Comparison of ENCODE assay signal across 34 cellular contexts in the genomic region with DNA sequence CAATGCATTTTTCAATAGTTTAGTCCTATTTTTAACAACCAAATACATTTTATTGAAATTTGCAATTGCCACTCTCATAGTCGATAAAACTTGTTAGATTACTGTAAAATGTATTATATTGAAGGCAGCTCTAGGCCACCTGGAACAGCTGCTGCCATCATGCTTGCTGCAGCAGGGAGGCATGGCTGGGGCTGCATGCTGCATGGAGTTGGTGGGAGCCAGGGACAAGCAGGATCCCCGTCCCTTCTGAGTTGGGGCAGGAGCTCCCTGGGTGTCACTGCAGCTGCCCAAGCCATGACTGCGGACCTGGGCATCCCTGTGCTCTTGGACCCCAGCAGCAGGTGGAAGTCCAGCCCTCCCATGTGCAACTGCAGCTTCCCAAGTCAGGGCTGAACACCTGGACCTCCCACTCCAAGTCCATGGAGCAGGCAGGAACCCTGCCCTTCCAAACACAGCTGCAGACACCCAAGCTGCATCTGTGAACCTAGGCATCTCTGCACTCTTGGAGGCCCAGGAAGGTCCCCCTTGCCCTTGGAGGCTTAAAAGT.
"Had no signal": no experiment of that assay in that cellular context is flagged by ENCODE, and none has a peak within 500 bp of the region (broad histone marks: within the 10 kb centered on the region; RNA-seq: fewer than 3 reads in every experiment).

No MANE protein-coding gene starts in this region.

- H3K9me3 ChIP-seq: ascending aorta, breast epithelium, esophagus muscularis mucosa, gastrocnemius medialis had no signal

- H3K27me3 Mint-ChIP-seq: activated B cell treated with CpG ODN at 0.5 μM for 24 hours; activated CD8-positive, alpha-beta T cell treated with anti-CD3 and anti-CD28 coated beads for 36 hours; activated naive CD8-positive, alpha-beta T cell; activated T-helper 17 cell treated with anti-CD3 and anti-CD28 coated beads, Interleukin-2, amount 50 U/mL, for 72 hours; brain; dendritic cell treated with granulocyte-macrophage colony-stimulating factor and Interleukin-4, amounts not matched to agents 40 ng/mL and 50 ng/mL, for 4 days; effector memory CD8-positive, alpha-beta T cell; T-helper 17 cell had no signal

- H3K27ac Mint-ChIP-seq: activated B cell treated with CpG ODN at 0.5 μM for 24 hours; activated CD8-positive, alpha-beta T cell treated with anti-CD3 and anti-CD28 coated beads for 36 hours; activated naive CD8-positive, alpha-beta T cell; activated T-helper 17 cell treated with anti-CD3 and anti-CD28 coated beads, Interleukin-2, amount 50 U/mL, for 72 hours; brain; dendritic cell treated with granulocyte-macrophage colony-stimulating factor and Interleukin-4, amounts not matched to agents 40 ng/mL and 50 ng/mL, for 4 days; effector memory CD8-positive, alpha-beta T cell; T-helper 17 cell; T-helper 2 cell treated with Interferon-gamma antibody and Interleukin-4, amounts not matched to agents 5 μg/mL and 100 μg/mL, for 36 hours had no signal

- DNase-seq: activated B cell treated with CpG ODN at 0.5 μM for 24 hours; activated CD4-positive, alpha-beta T cell treated with anti-CD3 and anti-CD28 coated beads for 48 hours; activated CD4-positive, alpha-beta T cell treated with anti-CD3 and anti-CD28 coated beads, Interleukin-2, amount 50 U/mL, for 1 hour; activated CD4-positive, alpha-beta T cell treated with anti-CD3 and anti-CD28 coated beads, Interleukin-2, amount 50 U/mL, for 48 hours; activated CD8-positive, alpha-beta memory T cell treated with anti-CD3 and anti-CD28 coated beads for 24 hours; activated CD8-positive, alpha-beta T cell treated with anti-CD3 and anti-CD28 coated beads for 36 hours; activated effector memory CD4-positive, alpha-beta T cell treated with Interleukin-2 at 50 U/mL for 16 hours; activated gamma-delta T cell treated with Interleukin-2 at 50 U/mL for 16 hours; activated naive CD4-positive, alpha-beta T cell treated with anti-CD3 and anti-CD28 coated beads, Interleukin-2, amount 50 U/mL, for 16 hours; activated naive CD4-positive, alpha-beta T cell treated with Interleukin-2 at 50 U/mL for 16 hours; activated T-cell treated with anti-CD3 and anti-CD28 coated beads, Interleukin-2, amount 50 U/mL, for 4 hours; amniotic stem cell; central memory CD4-positive, alpha-beta T cell; cerebellar nuclear complex; dorsolateral prefrontal cortex; effector memory CD8-positive, alpha-beta T cell; erythroblast; foreskin keratinocyte; gastrocnemius medialis; T-helper 1 cell; T-helper 17 cell; T1000; WERI-Rb-1 had no signal

- H3K27ac ChIP-seq: ascending aorta, breast epithelium, cardiac muscle cell, coronary artery, dorsolateral prefrontal cortex, esophagus muscularis mucosa, foreskin keratinocyte, gastrocnemius medialis, WERI-Rb-1 had no signal

- H3K4me1 Mint-ChIP-seq: activated B cell treated with CpG ODN at 0.5 μM for 24 hours; activated T-helper 17 cell treated with anti-CD3 and anti-CD28 coated beads, Interleukin-2, amount 50 U/mL, for 72 hours; brain; T-helper 17 cell had no signal

- H3K36me3 Mint-ChIP-seq: activated naive CD8-positive, alpha-beta T cell; brain had no signal

- H3K36me3 ChIP-seq: ascending aorta, breast epithelium, cardiac muscle cell, esophagus muscularis mucosa, gastrocnemius medialis, WERI-Rb-1 had no signal

- H3K9me3 Mint-ChIP-seq: activated B cell treated with CpG ODN at 0.5 μM for 24 hours had no signal

- H3K4me3 Mint-ChIP-seq: activated B cell treated with CpG ODN at 0.5 μM for 24 hours; activated CD8-positive, alpha-beta T cell treated with anti-CD3 and anti-CD28 coated beads for 36 hours; activated naive CD8-positive, alpha-beta T cell; activated T-cell treated with anti-CD3 and anti-CD28 coated beads, Interleukin-2, amount 50 U/mL, for 4 hours; activated T-helper 17 cell treated with anti-CD3 and anti-CD28 coated beads, Interleukin-2, amount 50 U/mL, for 72 hours; brain; dendritic cell treated with granulocyte-macrophage colony-stimulating factor and Interleukin-4, amounts not matched to agents 40 ng/mL and 50 ng/mL, for 4 days; effector memory CD8-positive, alpha-beta T cell; T-helper 17 cell; T-helper 2 cell treated with Interferon-gamma antibody and Interleukin-4, amounts not matched to agents 5 μg/mL and 100 μg/mL, for 36 hours had no signal

- H3K4me1 ChIP-seq: ascending aorta, breast epithelium, esophagus muscularis mucosa, foreskin keratinocyte, gastrocnemius medialis had no signal

- ATAC-seq: activated CD4-positive, CD25-positive, alpha-beta regulatory T cell treated with anti-CD3 and anti-CD28 coated beads, Interleukin-2, amount 50 U/mL, for 24 hours; activated CD8-positive, alpha-beta T cell treated with anti-CD3 and anti-CD28 coated beads for 36 hours; activated T-helper 17 cell treated with anti-CD3 and anti-CD28 coated beads, Interleukin-2, amount 50 U/mL, for 72 hours; effector memory CD8-positive, alpha-beta T cell; foreskin keratinocyte; gastrocnemius medialis; T-helper 17 cell had no signal

- H3K4me3 ChIP-seq: ascending aorta, breast epithelium, cardiac muscle cell, coronary artery, dorsolateral prefrontal cortex, esophagus muscularis mucosa, gastrocnemius medialis had no signal

- H3K27me3 ChIP-seq: ascending aorta, breast epithelium, cardiac muscle cell, esophagus muscularis mucosa, foreskin keratinocyte, gastrocnemius medialis had no signal
